In genomic region chr3:132598181-132598580, GRCh38 we compare ENCODE assay signal across 1 cellular context.
TF ChIP-seq lines count a peak whose summit lies in the region.

No MANE protein-coding gene starts in this region.

TF ChIP-seq in HepG2, 621 proteins besides CTCF, POLR2A, EP300 and RAD21:
- no peak for TF ChIP-seq ZNF687 (CRISPR knock-in tag; IDR thresholded peaks at IDR 0.05)
- no peak for TF ChIP-seq ZNF569 (CRISPR knock-in tag; IDR thresholded peaks at IDR 0.05; ENCODE audit: borderline replicate concordance)
- no peak for TF ChIP-seq ZBTB14 (CRISPR knock-in tag; IDR thresholded peaks at IDR 0.05)
- no peak for TF ChIP-seq HINFP (CRISPR knock-in tag; IDR thresholded peaks at IDR 0.05; ENCODE audit: low read depth)
- no peak for TF ChIP-seq SP140L (CRISPR knock-in tag; IDR thresholded peaks at IDR 0.05; ENCODE audit: borderline replicate concordance)
- no peak for TF ChIP-seq MAF1 (CRISPR knock-in tag; IDR thresholded peaks at IDR 0.05; ENCODE audit: borderline replicate concordance)
- no peak for TF ChIP-seq YY1 (IDR thresholded peaks at IDR 0.05; ENCODE audit: insufficient read depth, insufficient replicate concordance, low read depth, low read length)
- TF ChIP-seq ZNF318 (CRISPR knock-in tag; IDR thresholded peaks at IDR 0.05), result no peak
